In genomic region chr3:112642912-112643506, GRCh38 we compare ENCODE assay signal across 8 cellular contexts. TPM values are rescaled to one million over a fixed set of nuclear protein-coding genes. Genes with fewer than 3 reads are reported as not detected.
DNase-seq lines count a peak whose midpoint lies in the region; ATAC-seq, FAIRE-seq and TF ChIP-seq lines count a peak whose summit lies in the region.

No MANE protein-coding gene starts in this region.

- intact Hi-C loops in kidney (cut with DNase I) = no loop called here

- peaks cover 7 to 11% of the 10 kb centered on the region in 2 donors for H3K4me1 ChIP-seq in kidney (ENCODE audit: control insufficient read depth in 1 of 2, insufficient read depth in 1 of 2, low read depth in 1 of 2, low read length in 2 of 2)

- H3K9ac ChIP-seq in kidney (ENCODE audit: low read length in 2 of 2) = no peak overlapping the region

- TF ChIP-seq CTCF in WERI-Rb-1 (IDR thresholded peaks at IDR 0.05; ENCODE audit: low read depth, low read length) = peak; percentile 86
- TF ChIP-seq CTCF in bronchial epithelial cell (IDR thresholded peaks at IDR 0.05; ENCODE audit: insufficient read depth, low read length, severe bottlenecking) = peak; percentile 87
- peak; percentile 84 for TF ChIP-seq CTCF in kidney (IDR thresholded peaks at IDR 0.05; ENCODE audit: borderline replicate concordance, extremely low read depth, insufficient read depth)

- no peaks in the 10 kb centered on the region for H3K36me3 ChIP-seq in WERI-Rb-1
- no peaks in the 10 kb centered on the region for H3K36me3 ChIP-seq in bronchial epithelial cell (ENCODE audit: control insufficient read depth, insufficient read depth, low read length)
- H3K36me3 ChIP-seq in kidney (ENCODE audit: control insufficient read depth in 1 of 2, insufficient read depth in 2 of 2, low read length in 2 of 2) = no peaks in the 10 kb centered on the region

- H3K4me3 ChIP-seq in WERI-Rb-1 (ENCODE audit: low read depth, low read length) (no peak overlapping the region), bronchial epithelial cell (ENCODE audit: low read depth, low read length) (no peak overlapping the region), kidney (ENCODE audit: low read length in 2 of 2) (peak overlapping the region in 1 of 2 donors; percentile 44)

- H3K27ac ChIP-seq in WERI-Rb-1 (no peak overlapping the region), kidney (ENCODE audit: low read depth in 2 of 2, low read length in 2 of 2) (no peak overlapping the region)

- FAIRE-seq in bronchial epithelial cell (lab: Jason Lieb, UNC) = no peak
- FAIRE-seq in kidney (lab: Jason Lieb, UNC) = no peak

- no peaks in the 10 kb centered on the region for H3K9me3 ChIP-seq in WERI-Rb-1 (ENCODE audit: severe bottlenecking)
- H3K9me3 ChIP-seq in kidney (ENCODE audit: control insufficient read depth in 1 of 2, low read length in 2 of 2) = no peaks in the 10 kb centered on the region

- DNase-seq in AG08396 (ENCODE audit: low spot score) (peak; percentile 73), NCI-H2171 treated with DMSO at 0.1 percent for 48 hours (lab: John Stamatoyannopoulos, UW) (peak; percentile 83), WERI-Rb-1 (peak; percentile 82), bronchial epithelial cell (ENCODE audit: low read depth) (peak; percentile 81), kidney (peak; percentile 89)
- DNase-seq in stimulated activated CD4-positive, alpha-beta T cell treated with anti-CD3 and anti-CD28 coated beads, Interleukin-1b, Interleukin-23, amount 100 ng/mL, for 48 hours = peak; percentile 81

- peak; percentile 94 for ATAC-seq in GM18907 (IDR thresholded peaks at IDR 0.05; ENCODE audit: unreplicated experiment)
- ATAC-seq in HG03135 (IDR thresholded peaks at IDR 0.05; ENCODE audit: unreplicated experiment) = peak; percentile 93

- H3K27me3 ChIP-seq in WERI-Rb-1 (ENCODE audit: insufficient read depth, low read depth, severe bottlenecking) (peaks cover 63% of the 10 kb centered on the region), bronchial epithelial cell (ENCODE audit: control insufficient read depth, insufficient read depth, low read length) (no peaks in the 10 kb centered on the region)

RNA-seq across cellular contexts. Expression of gene CCDC80, which starts 2.1 kb away (rescaled TPM):
- total RNA-seq in bronchial epithelial cell (7.0 and 8.2 TPM in 2 replicates), kidney (57.5 TPM)
- 12.0 TPM for polyA plus RNA-seq in kidney (ENCODE audit: insufficient read depth, low read depth, low replicate concordance)
